ENCODE assay signal across 18 cellular contexts in genomic region chr3:53227993-53228885, GRCh38. TPM values are rescaled to one million over a fixed set of nuclear protein-coding genes. Genes with fewer than 3 reads are reported as not detected.
A peak's percentile ranks its signal among the peaks of the same experiment; 100 is the strongest.
DNase-seq lines count a peak whose midpoint lies in the region; ATAC-seq and TF ChIP-seq lines count a peak whose summit lies in the region.
"Had no signal": no experiment of that assay in that cellular context is flagged by ENCODE, and none has a peak within 500 bp of the region (broad histone marks: within the 10 kb centered on the region; RNA-seq: fewer than 3 reads in every experiment).

No MANE protein-coding gene starts in this region.

- H3K9me3 ChIP-seq in right cardiac atrium (ENCODE audit: control insufficient read depth, low read length) = no peaks in the 10 kb centered on the region
- no peaks in the 10 kb centered on the region for H3K9me3 ChIP-seq in spleen

- H3K36me3 Mint-ChIP-seq in HFFc6 (ENCODE audit: low read depth) = peaks cover 20% of the 10 kb centered on the region

- peaks cover 15 to 100% (median 98%) of the 10 kb centered on the region in 6 donors for H3K36me3 ChIP-seq in spleen

- peaks cover 4% of the 10 kb centered on the region for H3K27me3 Mint-ChIP-seq in HFFc6 (ENCODE audit: insufficient read depth)
- H3K27me3 Mint-ChIP-seq: CD4-positive, alpha-beta T cell; IgD-negative memory B cell had no signal

- intact Hi-C loops in Right ventricle myocardium superior (cut with DNase I) (no loop called here), right cardiac atrium (cut with DNase I) (no loop called here), spleen (cut with DNase I; ENCODE audit: low total_unique reads) (no loop called here)

- no peak overlapping the region for H3K4me3 Mint-ChIP-seq in HFFc6
- H3K4me3 Mint-ChIP-seq: CD4-positive, alpha-beta T cell; IgD-negative memory B cell had no signal

- H3K27ac Mint-ChIP-seq in HFFc6 = peak overlapping the region; percentile 18; the same call in 1 of the 2 replicates
- H3K27ac Mint-ChIP-seq: CD4-positive, alpha-beta T cell; IgD-negative memory B cell had no signal

- H3K4me1 ChIP-seq in right cardiac atrium (ENCODE audit: control insufficient read depth, insufficient read depth, low read length) = no peaks in the 10 kb centered on the region
- H3K4me1 ChIP-seq in spleen = peaks cover 0 to 66% (median 29%) of the 10 kb centered on the region in 6 donors

- TF ChIP-seq POLR2A in spleen (IDR thresholded peaks at IDR 0.05) = no peak

- no peaks in the 10 kb centered on the region for H3K9me3 Mint-ChIP-seq in HFFc6
- H3K9me3 Mint-ChIP-seq: CD4-positive, alpha-beta T cell; IgD-negative memory B cell had no signal

- H3K27me3 ChIP-seq in right cardiac atrium (ENCODE audit: control insufficient read depth, insufficient read depth) (no peaks in the 10 kb centered on the region), spleen (replicated peaks in 1 of 7) (no peaks in the 10 kb centered on the region)

- ATAC-seq in Right ventricle myocardium superior (ENCODE audit: poor library complexity) (no peak), right cardiac atrium (no peak)

- no peak overlapping the region for H3K27ac ChIP-seq in right cardiac atrium (ENCODE audit: low read length)
- H3K27ac ChIP-seq in spleen = peak overlapping the region in 5 of 8 donors; percentile 18 to 80 (median 31)
- H3K27ac ChIP-seq: SK-N-MC had no signal

- 89% methylated on average over 24 of the region's 24 CpGs for WGBS in right cardiac atrium
- 69 to 83% (median 76%) methylated on average over 16 to 24 of the region's 24 CpGs for WGBS in spleen, 5 donors

- TF ChIP-seq CTCF in HFFc6 (IDR thresholded peaks at IDR 0.05) (no peak), spleen (IDR thresholded peaks at IDR 0.05 in 8 of 11, conservative IDR thresholded peaks at IDR 0.05 in 3 of 11) (no peak)

- no peak overlapping the region for H3K4me3 ChIP-seq in right cardiac atrium (ENCODE audit: low read length)
- H3K4me3 ChIP-seq in spleen = no peak overlapping the region
- H3K4me3 ChIP-seq: SK-N-MC had no signal

- peak; percentile 23 for DNase-seq in Right ventricle myocardium superior
- DNase-seq in right cardiac atrium = no peak
- no peak for DNase-seq in HFFc6
- DNase-seq in iPS-NIHi7 (ENCODE audit: extremely low spot score) = peak; percentile 3
- peak; percentile 74 for DNase-seq in spleen
- DNase-seq in activated naive CD4-positive, alpha-beta T cell (lab: John Stamatoyannopoulos, UW) = no peak
- DNase-seq in HK-2 (ENCODE audit: unreplicated experiment) = no peak
- DNase-seq in SW480 (ENCODE audit: low spot score) = no peak
- DNase-seq: AML-193; Calu3; CD4-positive, alpha-beta T cell; DMS79; GDM1; GOT3; NCI-H345; NCI-H526 treated with DMSO at 0.1 percent for 48 hours had no signal

- H3K4me1 Mint-ChIP-seq in HFFc6 (ENCODE audit: low read depth) = peaks cover under 1% of the 10 kb centered on the region

RNA-seq across cellular contexts. Expression of gene TKT, which starts 27.6 kb away (rescaled TPM):
- total RNA-seq in Right ventricle myocardium superior (43.6 TPM), right cardiac atrium (10 to 100 TPM; 40.3 to 61.8 (median 42.7) TPM), spleen (100 to 1,000 TPM; 253 to 490 (median 287) TPM)
- polyA plus RNA-seq in right cardiac atrium (37.7 TPM), spleen (100 to 1,000 TPM; 110 to 195 (median 137) TPM)
- 100 to 1,000 TPM; 335 to 562 (median 471) TPM for total RNA-seq in HFFc6 (2021; fragmentation: NEBNext Ultra II Directional; extraction: Animal tissue kit (Norgen Biotek cat#: 25700))

Comparison
In these comparisons a context has a peak if more than half of its experiments do, and no peak if none do; other contexts are left out.
1. DNase-seq: peak in Right ventricle myocardium superior (single experiment), iPS-NIHi7 (single experiment) and spleen (single experiment); none in right cardiac atrium (0 of 3), HFFc6 (single experiment), activated naive CD4-positive, alpha-beta T cell (0 of 4), HK-2 (single experiment) and SW480 (single experiment).